In genomic region chr3:184261270-184262165, GRCh38 we compare ENCODE assay signal across 10 cellular contexts. TPM values are rescaled to one million over a fixed set of nuclear protein-coding genes. Genes with fewer than 3 reads are reported as not detected.
DNase-seq lines count a peak whose midpoint lies in the region; ATAC-seq, FAIRE-seq and TF ChIP-seq lines count a peak whose summit lies in the region.
"Had no signal": no experiment of that assay in that cellular context is flagged by ENCODE, and none has a peak within 500 bp of the region (broad histone marks: within the 10 kb centered on the region; RNA-seq: fewer than 3 reads in every experiment).

Gene CAMK2N2 (minus strand): TSS chr3:184261553. CDS start chr3:184261285, 268 bp downstream.

- in situ Hi-C loops in HepG2 (cut with HindIII; ENCODE audit: extremely low pct_ligation_motif_present, low pct_unique_long_range_greater_than_20kb): no loop called here

- peak within 1 kb of the TSS; percentile 57 for H3K27ac Mint-ChIP-seq in activated CD4-positive, alpha-beta T cell treated with anti-CD3 and anti-CD28 coated beads, Interleukin-2, amount 10 ng/mL, durations not matched to agents 24 days and 14 days

- peak; percentile 46 for ATAC-seq in HG03342 (IDR thresholded peaks at IDR 0.05; ENCODE audit: unreplicated experiment)
- peak; percentile 64 for ATAC-seq in HepG2
- ATAC-seq in GM19452 (IDR thresholded peaks at IDR 0.05; ENCODE audit: unreplicated experiment): no peak

- BruUV-seq in HepG2 (replicated peaks; lab: Mats Ljungman, UMichigan): no TSS peak

- TF ChIP-seq RAD21 in HepG2 (CRISPR knock-in tag; IDR thresholded peaks at IDR 0.05): no peak

- H3K27me3 ChIP-seq in duodenal mucosa (ENCODE audit: control insufficient read depth in 1 of 2, insufficient read depth in 2 of 2, low read length in 2 of 2) (peaks cover 29 to 30% of the 10 kb centered on the region in 2 donors), HepG2 (ENCODE audit: control insufficient read depth in 1 of 2, insufficient read depth in 2 of 2, low read length in 2 of 2) (peaks cover 3 to 27% of the 10 kb centered on the region in 2 experiments)

- POLR2A ChIA-PET in HepG2 (lab: Yijun Ruan, JAX): interaction anchor here (1.5 kb wide), 1 partner anchor 12 kb away, joined by 4 read pairs; the partner anchor contains the start of gene EEF1AKMT4

- H3K36me3 ChIP-seq in duodenal mucosa (ENCODE audit: control insufficient read depth in 1 of 2, insufficient read depth in 2 of 2, low read length in 2 of 2): no peaks in the 10 kb centered on the region
- 0 out of 5 replicates have a peak, but pooled peaks cover 0 to 1% of the 10 kb centered on the region in 2 experiments for H3K36me3 ChIP-seq in HepG2 (replicated peaks in 1 of 2; ENCODE audit: control insufficient read depth in 1 of 2, insufficient read depth in 2 of 2, low read length in 2 of 2)

- FAIRE-seq in HepG2 (lab: Jason Lieb, UNC): no peak

- TF ChIP-seq CTCF in HepG2 (CRISPR knock-in tag; IDR thresholded peaks at IDR 0.05): no peak

- under 1% methylated on average over 27 of the region's 91 CpGs for WGBS in HepG2 (ENCODE audit: low lambda C conversion rate)

- peaks cover 18% of the 10 kb centered on the region for H3K4me1 Mint-ChIP-seq in activated CD4-positive, alpha-beta T cell treated with anti-CD3 and anti-CD28 coated beads, Interleukin-2, amount 10 ng/mL, durations not matched to agents 24 days and 14 days

- H4K20me1 ChIP-seq in HepG2 (ENCODE audit: insufficient read depth, low read length): peaks cover 12% of the 10 kb centered on the region; the same call in 1 of the 2 replicates

- no peaks in the 10 kb centered on the region for H3K9me3 Mint-ChIP-seq in activated CD4-positive, alpha-beta T cell treated with anti-CD3 and anti-CD28 coated beads, Interleukin-2, amount 10 ng/mL, durations not matched to agents 24 days and 14 days

- no peaks in the 10 kb centered on the region for H3K79me2 ChIP-seq in HepG2 (ENCODE audit: insufficient read depth, low read length)

- peaks cover 10 to 21% of the 10 kb centered on the region in 2 donors for H3K4me1 ChIP-seq in duodenal mucosa (ENCODE audit: control insufficient read depth in 1 of 2, insufficient read depth in 2 of 2, low read length in 2 of 2)
- H3K4me1 ChIP-seq in HepG2 (ENCODE audit: insufficient read depth, low read length): peaks cover 24% of the 10 kb centered on the region

- peaks cover 23% of the 10 kb centered on the region for H3K36me3 Mint-ChIP-seq in activated CD4-positive, alpha-beta T cell treated with anti-CD3 and anti-CD28 coated beads, Interleukin-2, amount 10 ng/mL, durations not matched to agents 24 days and 14 days (ENCODE audit: low read depth)

- H2AFZ ChIP-seq in HepG2 (ENCODE audit: low read length): no peak within 1 kb of the TSS

- H3K4me3 ChIP-seq in duodenal mucosa (ENCODE audit: low read depth in 1 of 2, low read length in 2 of 2) (peak within 1 kb of the TSS; percentile 42 to 54), HepG2 (replicated peaks in 1 of 3; ENCODE audit: insufficient read depth in 1 of 3, low read depth in 2 of 3, low read length in 3 of 3) (peak within 1 kb of the TSS; percentile 61 to 73 (median 62))

- CTCF ChIA-PET in HepG2 (lab: Yijun Ruan, JAX; ENCODE audit: low intra/inter-chr PET ratio, low total read pairs): no interaction called here

- peak; percentile 83 for DNase-seq in D341Med (ENCODE audit: low spot score)
- peak; percentile 92 for DNase-seq in NCI-H446 treated with DMSO at 0.1 percent for 48 hours (lab: John Stamatoyannopoulos, UW)
- DNase-seq in activated CD4-positive, alpha-beta T cell treated with anti-CD3 and anti-CD28 coated beads, Interleukin-2, amount 10 ng/mL, durations not matched to agents 24 days and 14 days: peak; percentile 88
- peak; percentile 41 for DNase-seq in HepG2 (ENCODE audit: low spot score)
- peak; percentile 55 to 59 for DNase-seq in stimulated activated CD4-positive, alpha-beta T cell treated with anti-CD3 and anti-CD28 coated beads, Interleukin-4, amount 100 ng/mL, for 4 hours

- no peak for TF ChIP-seq POLR2A in HepG2 (IDR thresholded peaks at IDR 0.05; ENCODE audit: insufficient read depth in 1 of 2, low read depth in 2 of 2, low read length in 2 of 2)

- H3K4me3 Mint-ChIP-seq in activated CD4-positive, alpha-beta T cell treated with anti-CD3 and anti-CD28 coated beads, Interleukin-2, amount 10 ng/mL, durations not matched to agents 24 days and 14 days: peak within 1 kb of the TSS; percentile 87

- H3K27me3 Mint-ChIP-seq in activated CD4-positive, alpha-beta T cell treated with anti-CD3 and anti-CD28 coated beads, Interleukin-2, amount 10 ng/mL, durations not matched to agents 24 days and 14 days: peaks cover 45% of the 10 kb centered on the region

- TF ChIP-seq EP300 in HepG2 (IDR thresholded peaks at IDR 0.05; ENCODE audit: low read depth in 2 of 2, low read length in 2 of 2) (no peak), HepG2 (CRISPR knock-in tag; IDR thresholded peaks at IDR 0.05; ENCODE audit: borderline replicate concordance) (no peak)

- H3K4me2 ChIP-seq in HepG2 (ENCODE audit: low read depth, low read length): peak within 1 kb of the TSS; percentile 92

- H3K9ac ChIP-seq in duodenal mucosa (ENCODE audit: low read depth in 1 of 2, low read length in 2 of 2) (no peak within 1 kb of the TSS), HepG2 (ENCODE audit: insufficient read depth, low read depth, low read length) (no peak within 1 kb of the TSS)

- H3K9me3 ChIP-seq in duodenal mucosa (ENCODE audit: control insufficient read depth in 1 of 2, low read length in 2 of 2) (no peaks in the 10 kb centered on the region), HepG2 (ENCODE audit: low read length) (no peaks in the 10 kb centered on the region)

- intact Hi-C loops in activated CD4-positive, alpha-beta T cell treated with anti-CD3 and anti-CD28 coated beads, Interleukin-2, amount 10 ng/mL, durations not matched to agents 24 days and 14 days (cut with micrococcal nuclease): no loop called here
- intact Hi-C loops in HepG2 (cut with micrococcal nuclease; ENCODE audit: unreplicated experiment): loop anchor here (1.0 to 2.0 kb wide), 2 partner anchors 24 to 37 kb away; partner anchors contain the start of gene PSMD2

- H3K27ac ChIP-seq in duodenal mucosa (ENCODE audit: low read depth, low read length) (no peak within 1 kb of the TSS), HepG2 (ENCODE audit: extremely low read length, insufficient read depth, low read length) (no peak within 1 kb of the TSS)

TF ChIP-seq in HepG2, 621 proteins besides CTCF, POLR2A, EP300 and RAD21 (continues in another document):
- peak; percentile 48 for TF ChIP-seq PATZ1 (CRISPR knock-in tag; IDR thresholded peaks at IDR 0.05)
- no peak for TF ChIP-seq TBX3 (IDR thresholded peaks at IDR 0.05; ENCODE audit: borderline replicate concordance)
- no peak for TF ChIP-seq SIX4 (CRISPR knock-in tag; IDR thresholded peaks at IDR 0.05)
- no peak for TF ChIP-seq TEAD2 (CRISPR knock-in tag; IDR thresholded peaks at IDR 0.05)
- TF ChIP-seq PCBP2 (optimal IDR thresholded peaks at IDR 0.05; ENCODE audit: low read depth, low read length, poor library complexity, severe bottlenecking): no peak
- no peak for TF ChIP-seq ZNF296 (CRISPR knock-in tag; conservative IDR thresholded peaks at IDR 0.05)
- TF ChIP-seq ZNF12 (CRISPR knock-in tag; IDR thresholded peaks at IDR 0.05): no peak
- no peak for TF ChIP-seq ZKSCAN1 (IDR thresholded peaks at IDR 0.05; ENCODE audit: low read length)
- no peak for TF ChIP-seq ZNF737 (CRISPR knock-in tag; IDR thresholded peaks at IDR 0.05; ENCODE audit: borderline replicate concordance)
- no peak for TF ChIP-seq MAZ (IDR thresholded peaks at IDR 0.05; ENCODE audit: borderline replicate concordance, low read depth, low read length)
- TF ChIP-seq MAZ (CRISPR knock-in tag; IDR thresholded peaks at IDR 0.05; ENCODE audit: low read depth): 0 out of 2 replicates have a peak, but pooled peaks have one; percentile 5
- TF ChIP-seq ZSCAN30 (CRISPR knock-in tag; IDR thresholded peaks at IDR 0.05): no peak

RNA-seq across cellular contexts. Expression of gene CAMK2N2, which starts in this region (rescaled TPM):
- 0.14 TPM in 2 replicates for total RNA-seq in activated CD4-positive, alpha-beta T cell treated with anti-CD3 and anti-CD28 coated beads, Interleukin-2, amount 10 ng/mL, durations not matched to agents 24 days and 14 days
- total RNA-seq in HepG2 (2016; rRNA removed; fragmentation: Illumina TruSeq; extraction: Trizol): 0.27 TPM in 1 of 2 replicates, not detected in the other
- not detected in 2 replicates for total RNA-seq in HepG2 (2016; cell fraction: cytosol; rRNA removed; fragmentation: Illumina TruSeq; extraction: Trizol; ENCODE audit: low read depth)
- 0.09 and 0.27 TPM in 2 replicates for total RNA-seq in HepG2 (2016; cell fraction: insoluble cytoplasmic fraction; rRNA removed; fragmentation: Illumina TruSeq; extraction: Trizol)
- 0.34 and 0.72 TPM in 2 replicates for total RNA-seq in HepG2 (2016; cell fraction: membrane; rRNA removed; fragmentation: Illumina TruSeq; extraction: Trizol)
- not detected in 2 replicates for total RNA-seq in HepG2 (2016; cell fraction: nucleus; rRNA removed; fragmentation: Illumina TruSeq; extraction: Trizol)
- 0.04 and 0.12 TPM in 2 replicates for polyA plus RNA-seq in HepG2 (2011; rRNA removed)
- polyA plus RNA-seq in HepG2 (2011; cell fraction: cytosol; rRNA removed): 0.07 and 0.08 TPM in 2 replicates
- polyA plus RNA-seq in HepG2 (2011; cell fraction: nucleus; rRNA removed): 0.09 and 0.16 TPM in 2 replicates
- not detected in 2 replicates for polyA plus RNA-seq in HepG2 (2012)
- polyA plus RNA-seq in HepG2 (2016; cell fraction: cytosol; fragmentation: Illumina TruSeq; extraction: Trizol; ENCODE audit: low read depth): 0.95 and 1.1 TPM in 2 replicates
- polyA plus RNA-seq in HepG2 (2016; cell fraction: insoluble cytoplasmic fraction; fragmentation: Illumina TruSeq; extraction: Trizol; ENCODE audit: low read depth): not detected in 2 replicates
- 1.00 and 1.2 TPM in 2 replicates for polyA plus RNA-seq in HepG2 (2016; cell fraction: membrane; fragmentation: Illumina TruSeq; extraction: Trizol; ENCODE audit: low read depth)
- polyA plus RNA-seq in HepG2 (2016; cell fraction: nucleus; fragmentation: Illumina TruSeq; extraction: Trizol; ENCODE audit: insufficient read depth, low read depth): 0.46 and 0.47 TPM in 2 replicates
- polyA minus RNA-seq in HepG2 (2011; rRNA and poly(A)+ RNA removed; ENCODE audit: low replicate concordance): 7.5 TPM in 1 of 2 replicates, not detected in the other
- polyA minus RNA-seq in HepG2 (2011; cell fraction: cytosol; rRNA and poly(A)+ RNA removed): 0.44 TPM in 1 of 2 replicates, not detected in the other
- not detected in 2 replicates for polyA minus RNA-seq in HepG2 (2011; cell fraction: nucleus; rRNA and poly(A)+ RNA removed)
- total RNA-seq: NCI-H460, subcutaneous adipose tissue had no signal

Comparison
In these comparisons a context has a peak if more than half of its experiments do, and no peak if none do; other contexts are left out.
1. Peak in DNase-seq in activated CD4-positive, alpha-beta T cell treated with anti-CD3 and anti-CD28 coated beads, Interleukin-2, amount 10 ng/mL, durations not matched to agents 24 days and 14 days; RNA of the gene not detected or under 1 TPM.
2. DNase-seq: peak in every context shown above with its lines; median percentile 92 in NCI-H446 treated with DMSO at 0.1 percent for 48 hours; 88 in activated CD4-positive, alpha-beta T cell treated with anti-CD3 and anti-CD28 coated beads, Interleukin-2, amount 10 ng/mL, durations not matched to agents 24 days and 14 days; 83 in D341Med; 57 in stimulated activated CD4-positive, alpha-beta T cell treated with anti-CD3 and anti-CD28 coated beads, Interleukin-4, amount 100 ng/mL, for 4 hours; 41 in HepG2.